30 cellular contexts compared by ENCODE assay signal in the genomic region with DNA sequence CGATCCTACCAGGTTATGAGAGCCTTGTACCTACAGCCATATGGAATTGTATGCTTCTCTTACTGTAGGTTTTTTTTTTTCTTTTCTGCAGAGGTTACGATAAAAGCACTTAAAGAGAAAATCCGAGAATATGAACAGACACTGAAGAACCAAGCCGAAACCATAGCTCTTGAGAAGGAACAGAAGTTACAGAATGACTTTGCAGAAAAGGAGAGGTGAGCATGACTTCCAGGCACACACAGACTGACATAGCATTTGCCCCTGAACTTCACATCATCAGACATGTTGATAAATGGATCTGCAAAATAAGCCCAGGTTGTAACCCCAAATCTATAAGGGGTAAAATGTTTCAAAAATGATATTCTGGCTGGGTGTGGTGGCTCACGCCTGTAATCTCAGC.
"Had no signal": no experiment of that assay in that cellular context is flagged by ENCODE, and none has a peak within 500 bp of the region (broad histone marks: within the 10 kb centered on the region; RNA-seq: fewer than 3 reads in every experiment).

No MANE protein-coding gene starts in this region.

- DNase-seq: hypothalamus; immature natural killer cell; kidney; left colon; left lung; lower lobe of right lung; mammary epithelial cell; mesenchymal stem cell; naive thymus-derived CD8-positive, alpha-beta T cell; nucleus accumbens; pancreas; posterior cingulate gyrus; retina; right cardiac atrium; stimulated activated CD4-positive, alpha-beta T cell treated with anti-CD3 and anti-CD28 coated beads, Interleukin-12 subunit alpha, Interleukin-12 subunit beta, amount 100 ng/mL, for 4 hours; stimulated activated CD4-positive, alpha-beta T cell treated with anti-CD3 and anti-CD28 coated beads, Interleukin-15, amount 100 ng/mL, for 24 hours; stimulated activated CD4-positive, alpha-beta T cell treated with anti-CD3 and anti-CD28 coated beads, Interleukin-2, amount 100 ng/mL, for 24 hours; stimulated activated CD4-positive, alpha-beta T cell treated with anti-CD3 and anti-CD28 coated beads, Interleukin-4, amount 100 ng/mL, for 1 hour; stimulated activated naive B cell treated with anti-CD40 and anti-IgM and Interleukin-4, amounts not matched to agents 10 μg/mL and 1 μg/mL and 100 μg/mL, for 72 hours; stimulated activated naive CD8-positive, alpha-beta T cell treated with anti-CD3 and anti-CD28 coated beads, Interleukin-15, Interleukin-2, amounts not matched to agents 100 U/mL and 50 U/mL, for 24 hours; stomach; testis; thyroid gland; trophoblast cell had no signal

- H3K9me3 Mint-ChIP-seq: immature natural killer cell; naive thymus-derived CD8-positive, alpha-beta T cell; nephron; neural crest cell; stimulated activated naive B cell treated with anti-CD40 and anti-IgM and Interleukin-4, amounts not matched to agents 10 μg/mL and 1 μg/mL and 100 μg/mL, for 72 hours had no signal

- H3K4me3 ChIP-seq: left lung, lower lobe of right lung, pancreas, prostate gland, skin epidermis, stomach, testis, thyroid gland, upper lobe of right lung had no signal

- H3K27ac ChIP-seq: left lung, lower lobe of right lung, pancreas, prostate gland, skin epidermis, stomach, testis, thyroid gland, upper lobe of right lung had no signal

- H3K4me1 Mint-ChIP-seq: naive thymus-derived CD8-positive, alpha-beta T cell; nephron; neural crest cell had no signal

- ATAC-seq: left colon; left lung; lower lobe of right lung; naive thymus-derived CD8-positive, alpha-beta T cell; pancreas; right cardiac atrium; sciatic nerve; stimulated activated naive B cell treated with anti-CD40 and anti-IgM and Interleukin-4, amounts not matched to agents 10 μg/mL and 1 μg/mL and 100 μg/mL, for 72 hours; stimulated activated naive CD8-positive, alpha-beta T cell treated with anti-CD3 and anti-CD28 coated beads, Interleukin-15, Interleukin-2, amounts not matched to agents 100 U/mL and 50 U/mL, for 24 hours; upper lobe of right lung had no signal

- H3K27ac Mint-ChIP-seq: immature natural killer cell; nephron; stimulated activated naive B cell treated with anti-CD40 and anti-IgM and Interleukin-4, amounts not matched to agents 10 μg/mL and 1 μg/mL and 100 μg/mL, for 72 hours had no signal

- H3K4me3 Mint-ChIP-seq: immature natural killer cell; naive thymus-derived CD8-positive, alpha-beta T cell; nephron; neural crest cell; stimulated activated naive B cell treated with anti-CD40 and anti-IgM and Interleukin-4, amounts not matched to agents 10 μg/mL and 1 μg/mL and 100 μg/mL, for 72 hours had no signal

- H3K27me3 Mint-ChIP-seq: naive thymus-derived CD8-positive, alpha-beta T cell; stimulated activated naive B cell treated with anti-CD40 and anti-IgM and Interleukin-4, amounts not matched to agents 10 μg/mL and 1 μg/mL and 100 μg/mL, for 72 hours had no signal
